1 cellular context compared by ENCODE assay signal in genomic region chr11:18608373-18608772, GRCh38.
TF ChIP-seq lines count a peak whose summit lies in the region.

No MANE protein-coding gene starts in this region.

TF ChIP-seq in IMR-90, 13 proteins besides CTCF, POLR2A, EP300 and RAD21:
- no peak for TF ChIP-seq CEBPB (IDR thresholded peaks at IDR 0.05; ENCODE audit: low read depth, low read length)
- no peak for TF ChIP-seq ELK1 (IDR thresholded peaks at IDR 0.05; ENCODE audit: borderline replicate concordance, low read depth, low read length)
- TF ChIP-seq RFX5 (IDR thresholded peaks at IDR 0.05; ENCODE audit: low read depth, low read length) = no peak
